1 cellular context compared by ENCODE assay signal in the genomic region with DNA sequence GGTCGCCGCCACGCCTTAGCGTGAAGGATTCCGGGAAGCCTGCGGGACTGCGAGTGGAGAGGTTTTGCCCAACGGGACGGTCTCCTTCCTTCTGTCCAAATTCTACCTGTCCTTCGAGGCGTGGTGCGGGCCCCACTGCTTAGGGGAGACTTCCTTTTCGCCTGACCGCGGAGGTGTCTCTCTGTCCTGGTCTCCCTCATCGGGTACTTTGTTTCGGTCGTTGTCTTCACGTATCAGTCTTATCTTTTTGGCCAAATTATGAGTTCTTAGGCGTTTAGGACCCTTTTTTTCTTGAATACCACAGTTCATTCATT.
TF ChIP-seq lines count a peak whose summit lies in the region.

No MANE protein-coding gene starts in this region.

TF ChIP-seq in K562, 482 proteins besides CTCF, POLR2A, EP300 and RAD21 (continued from another document and continues in another):
- TF ChIP-seq, protein P1, sequence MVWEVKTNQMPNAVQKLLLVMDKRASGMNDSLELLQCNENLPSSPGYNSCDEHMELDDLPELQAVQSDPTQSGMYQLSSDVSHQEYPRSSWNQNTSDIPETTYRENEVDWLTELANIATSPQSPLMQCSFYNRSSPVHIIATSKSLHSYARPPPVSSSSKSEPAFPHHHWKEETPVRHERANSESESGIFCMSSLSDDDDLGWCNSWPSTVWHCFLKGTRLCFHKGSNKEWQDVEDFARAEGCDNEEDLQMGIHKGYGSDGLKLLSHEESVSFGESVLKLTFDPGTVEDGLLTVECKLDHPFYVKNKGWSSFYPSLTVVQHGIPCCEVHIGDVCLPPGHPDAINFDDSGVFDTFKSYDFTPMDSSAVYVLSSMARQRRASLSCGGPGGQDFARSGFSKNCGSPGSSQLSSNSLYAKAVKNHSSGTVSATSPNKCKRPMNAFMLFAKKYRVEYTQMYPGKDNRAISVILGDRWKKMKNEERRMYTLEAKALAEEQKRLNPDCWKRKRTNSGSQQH (CRISPR knock-in tag; IDR thresholded peaks at IDR 0.05): no peak
- TF ChIP-seq, protein P2, sequence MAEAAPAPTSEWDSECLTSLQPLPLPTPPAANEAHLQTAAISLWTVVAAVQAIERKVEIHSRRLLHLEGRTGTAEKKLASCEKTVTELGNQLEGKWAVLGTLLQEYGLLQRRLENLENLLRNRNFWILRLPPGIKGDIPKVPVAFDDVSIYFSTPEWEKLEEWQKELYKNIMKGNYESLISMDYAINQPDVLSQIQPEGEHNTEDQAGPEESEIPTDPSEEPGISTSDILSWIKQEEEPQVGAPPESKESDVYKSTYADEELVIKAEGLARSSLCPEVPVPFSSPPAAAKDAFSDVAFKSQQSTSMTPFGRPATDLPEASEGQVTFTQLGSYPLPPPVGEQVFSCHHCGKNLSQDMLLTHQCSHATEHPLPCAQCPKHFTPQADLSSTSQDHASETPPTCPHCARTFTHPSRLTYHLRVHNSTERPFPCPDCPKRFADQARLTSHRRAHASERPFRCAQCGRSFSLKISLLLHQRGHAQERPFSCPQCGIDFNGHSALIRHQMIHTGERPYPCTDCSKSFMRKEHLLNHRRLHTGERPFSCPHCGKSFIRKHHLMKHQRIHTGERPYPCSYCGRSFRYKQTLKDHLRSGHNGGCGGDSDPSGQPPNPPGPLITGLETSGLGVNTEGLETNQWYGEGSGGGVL (CRISPR knock-in tag; IDR thresholded peaks at IDR 0.05): no peak
- TF ChIP-seq, protein P3, sequence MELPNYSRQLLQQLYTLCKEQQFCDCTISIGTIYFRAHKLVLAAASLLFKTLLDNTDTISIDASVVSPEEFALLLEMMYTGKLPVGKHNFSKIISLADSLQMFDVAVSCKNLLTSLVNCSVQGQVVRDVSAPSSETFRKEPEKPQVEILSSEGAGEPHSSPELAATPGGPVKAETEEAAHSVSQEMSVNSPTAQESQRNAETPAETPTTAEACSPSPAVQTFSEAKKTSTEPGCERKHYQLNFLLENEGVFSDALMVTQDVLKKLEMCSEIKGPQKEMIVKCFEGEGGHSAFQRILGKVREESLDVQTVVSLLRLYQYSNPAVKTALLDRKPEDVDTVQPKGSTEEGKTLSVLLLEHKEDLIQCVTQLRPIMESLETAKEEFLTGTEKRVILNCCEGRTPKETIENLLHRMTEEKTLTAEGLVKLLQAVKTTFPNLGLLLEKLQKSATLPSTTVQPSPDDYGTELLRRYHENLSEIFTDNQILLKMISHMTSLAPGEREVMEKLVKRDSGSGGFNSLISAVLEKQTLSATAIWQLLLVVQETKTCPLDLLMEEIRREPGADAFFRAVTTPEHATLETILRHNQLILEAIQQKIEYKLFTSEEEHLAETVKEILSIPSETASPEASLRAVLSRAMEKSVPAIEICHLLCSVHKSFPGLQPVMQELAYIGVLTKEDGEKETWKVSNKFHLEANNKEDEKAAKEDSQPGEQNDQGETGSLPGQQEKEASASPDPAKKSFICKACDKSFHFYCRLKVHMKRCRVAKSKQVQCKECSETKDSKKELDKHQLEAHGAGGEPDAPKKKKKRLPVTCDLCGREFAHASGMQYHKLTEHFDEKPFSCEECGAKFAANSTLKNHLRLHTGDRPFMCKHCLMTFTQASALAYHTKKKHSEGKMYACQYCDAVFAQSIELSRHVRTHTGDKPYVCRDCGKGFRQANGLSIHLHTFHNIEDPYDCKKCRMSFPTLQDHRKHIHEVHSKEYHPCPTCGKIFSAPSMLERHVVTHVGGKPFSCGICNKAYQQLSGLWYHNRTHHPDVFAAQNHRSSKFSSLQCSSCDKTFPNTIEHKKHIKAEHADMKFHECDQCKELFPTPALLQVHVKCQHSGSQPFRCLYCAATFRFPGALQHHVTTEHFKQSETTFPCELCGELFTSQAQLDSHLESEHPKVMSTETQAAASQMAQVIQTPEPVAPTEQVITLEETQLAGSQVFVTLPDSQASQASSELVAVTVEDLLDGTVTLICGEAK (IDR thresholded peaks at IDR 0.05): no peak
- TF ChIP-seq, protein P3 (CRISPR knock-in tag; IDR thresholded peaks at IDR 0.05): no peak
- TF ChIP-seq SRSF9 (IDR thresholded peaks at IDR 0.05; ENCODE audit: borderline replicate concordance, low read depth, low read length): no peak
- 0 out of 4 replicates have a peak, but pooled peaks of 1 of the 2 experiments have one; percentile 1 for TF ChIP-seq HDAC1 (IDR thresholded peaks at IDR 0.05)
- no peak for TF ChIP-seq ZNF263 (CRISPR knock-in tag; IDR thresholded peaks at IDR 0.05; ENCODE audit: borderline replicate concordance)
- no peak for TF ChIP-seq ELF4 (CRISPR knock-in tag; IDR thresholded peaks at IDR 0.05)
- TF ChIP-seq, protein P4, sequence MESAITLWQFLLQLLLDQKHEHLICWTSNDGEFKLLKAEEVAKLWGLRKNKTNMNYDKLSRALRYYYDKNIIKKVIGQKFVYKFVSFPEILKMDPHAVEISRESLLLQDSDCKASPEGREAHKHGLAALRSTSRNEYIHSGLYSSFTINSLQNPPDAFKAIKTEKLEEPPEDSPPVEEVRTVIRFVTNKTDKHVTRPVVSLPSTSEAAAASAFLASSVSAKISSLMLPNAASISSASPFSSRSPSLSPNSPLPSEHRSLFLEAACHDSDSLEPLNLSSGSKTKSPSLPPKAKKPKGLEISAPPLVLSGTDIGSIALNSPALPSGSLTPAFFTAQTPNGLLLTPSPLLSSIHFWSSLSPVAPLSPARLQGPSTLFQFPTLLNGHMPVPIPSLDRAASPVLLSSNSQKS (CRISPR knock-in tag; IDR thresholded peaks at IDR 0.05): no peak
- TF ChIP-seq SP2 (IDR thresholded peaks at IDR 0.05; ENCODE audit: extremely low read depth, low read depth, low read length, poor library complexity, severe bottlenecking): no peak
- TF ChIP-seq TRIM28 (IDR thresholded peaks at IDR 0.05): no peak
- no peak for TF ChIP-seq ZEB2 (IDR thresholded peaks at IDR 0.05)
- TF ChIP-seq TSC22D4 (tag; IDR thresholded peaks at IDR 0.05): no peak
- TF ChIP-seq SNRNP70 (optimal IDR thresholded peaks at IDR 0.05; ENCODE audit: low read depth, low read length): no peak
- no peak for TF ChIP-seq MAFK (IDR thresholded peaks at IDR 0.05; ENCODE audit: low read length)
- TF ChIP-seq, protein P5, sequence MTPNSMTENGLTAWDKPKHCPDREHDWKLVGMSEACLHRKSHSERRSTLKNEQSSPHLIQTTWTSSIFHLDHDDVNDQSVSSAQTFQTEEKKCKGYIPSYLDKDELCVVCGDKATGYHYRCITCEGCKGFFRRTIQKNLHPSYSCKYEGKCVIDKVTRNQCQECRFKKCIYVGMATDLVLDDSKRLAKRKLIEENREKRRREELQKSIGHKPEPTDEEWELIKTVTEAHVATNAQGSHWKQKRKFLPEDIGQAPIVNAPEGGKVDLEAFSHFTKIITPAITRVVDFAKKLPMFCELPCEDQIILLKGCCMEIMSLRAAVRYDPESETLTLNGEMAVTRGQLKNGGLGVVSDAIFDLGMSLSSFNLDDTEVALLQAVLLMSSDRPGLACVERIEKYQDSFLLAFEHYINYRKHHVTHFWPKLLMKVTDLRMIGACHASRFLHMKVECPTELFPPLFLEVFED (CRISPR knock-in tag; conservative IDR thresholded peaks at IDR 0.05): no peak
- no peak for TF ChIP-seq NR2C2 (CRISPR knock-in tag; IDR thresholded peaks at IDR 0.05)
- TF ChIP-seq NR2C2 (tag; IDR thresholded peaks at IDR 0.05): 0 out of 2 replicates have a peak, but pooled peaks have one; percentile 34
- TF ChIP-seq RBM15 (IDR thresholded peaks at IDR 0.05; ENCODE audit: insufficient read depth, low read length): no peak
- TF ChIP-seq XRCC4 (IDR thresholded peaks at IDR 0.05; ENCODE audit: extremely low read depth, insufficient read depth, insufficient read length): no peak
- TF ChIP-seq, protein P6, sequence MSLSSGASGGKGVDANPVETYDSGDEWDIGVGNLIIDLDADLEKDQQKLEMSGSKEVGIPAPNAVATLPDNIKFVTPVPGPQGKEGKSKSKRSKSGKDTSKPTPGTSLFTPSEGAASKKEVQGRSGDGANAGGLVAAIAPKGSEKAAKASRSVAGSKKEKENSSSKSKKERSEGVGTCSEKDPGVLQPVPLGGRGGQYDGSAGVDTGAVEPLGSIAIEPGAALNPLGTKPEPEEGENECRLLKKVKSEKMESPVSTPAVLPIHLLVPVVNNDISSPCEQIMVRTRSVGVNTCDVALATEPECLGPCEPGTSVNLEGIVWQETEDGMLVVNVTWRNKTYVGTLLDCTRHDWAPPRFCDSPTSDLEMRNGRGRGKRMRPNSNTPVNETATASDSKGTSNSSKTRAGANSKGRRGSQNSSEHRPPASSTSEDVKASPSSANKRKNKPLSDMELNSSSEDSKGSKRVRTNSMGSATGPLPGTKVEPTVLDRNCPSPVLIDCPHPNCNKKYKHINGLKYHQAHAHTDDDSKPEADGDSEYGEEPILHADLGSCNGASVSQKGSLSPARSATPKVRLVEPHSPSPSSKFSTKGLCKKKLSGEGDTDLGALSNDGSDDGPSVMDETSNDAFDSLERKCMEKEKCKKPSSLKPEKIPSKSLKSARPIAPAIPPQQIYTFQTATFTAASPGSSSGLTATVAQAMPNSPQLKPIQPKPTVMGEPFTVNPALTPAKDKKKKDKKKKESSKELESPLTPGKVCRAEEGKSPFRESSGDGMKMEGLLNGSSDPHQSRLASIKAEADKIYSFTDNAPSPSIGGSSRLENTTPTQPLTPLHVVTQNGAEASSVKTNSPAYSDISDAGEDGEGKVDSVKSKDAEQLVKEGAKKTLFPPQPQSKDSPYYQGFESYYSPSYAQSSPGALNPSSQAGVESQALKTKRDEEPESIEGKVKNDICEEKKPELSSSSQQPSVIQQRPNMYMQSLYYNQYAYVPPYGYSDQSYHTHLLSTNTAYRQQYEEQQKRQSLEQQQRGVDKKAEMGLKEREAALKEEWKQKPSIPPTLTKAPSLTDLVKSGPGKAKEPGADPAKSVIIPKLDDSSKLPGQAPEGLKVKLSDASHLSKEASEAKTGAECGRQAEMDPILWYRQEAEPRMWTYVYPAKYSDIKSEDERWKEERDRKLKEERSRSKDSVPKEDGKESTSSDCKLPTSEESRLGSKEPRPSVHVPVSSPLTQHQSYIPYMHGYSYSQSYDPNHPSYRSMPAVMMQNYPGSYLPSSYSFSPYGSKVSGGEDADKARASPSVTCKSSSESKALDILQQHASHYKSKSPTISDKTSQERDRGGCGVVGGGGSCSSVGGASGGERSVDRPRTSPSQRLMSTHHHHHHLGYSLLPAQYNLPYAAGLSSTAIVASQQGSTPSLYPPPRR (CRISPR knock-in tag; IDR thresholded peaks at IDR 0.05; ENCODE audit: borderline replicate concordance): no peak
- TF ChIP-seq ZNF766 (CRISPR knock-in tag; conservative IDR thresholded peaks at IDR 0.05): no peak
- peak; percentile 24; the same call in 1 of the 2 replicates for TF ChIP-seq SMARCC2 (IDR thresholded peaks at IDR 0.05; ENCODE audit: low read depth)
- no peak for TF ChIP-seq MCM7 (IDR thresholded peaks at IDR 0.05)
- TF ChIP-seq ZNF354B (CRISPR knock-in tag; IDR thresholded peaks at IDR 0.05): no peak
- no peak for TF ChIP-seq CBX8 (IDR thresholded peaks at IDR 0.05; ENCODE audit: borderline replicate concordance, extremely low read depth, low read depth, low read length, poor library complexity, severe bottlenecking)
- no peak for TF ChIP-seq MAFF (IDR thresholded peaks at IDR 0.05; ENCODE audit: low read length)
- TF ChIP-seq ARID2 (IDR thresholded peaks at IDR 0.05): no peak
- no peak for TF ChIP-seq TAF9B (IDR thresholded peaks at IDR 0.05; ENCODE audit: partially characterized antibody)
- peak; percentile 2; the same call in 1 of the 2 replicates for TF ChIP-seq CREM (IDR thresholded peaks at IDR 0.05; ENCODE audit: low read depth)
- TF ChIP-seq HDAC8 (tag; IDR thresholded peaks at IDR 0.05): no peak
- TF ChIP-seq MCM2 (IDR thresholded peaks at IDR 0.05; ENCODE audit: low read depth): no peak
- no peak for TF ChIP-seq NFIC (IDR thresholded peaks at IDR 0.05)
- TF ChIP-seq CBFB (CRISPR knock-in tag; IDR thresholded peaks at IDR 0.05): 0 out of 2 replicates have a peak, but pooled peaks have one; percentile 44
- TF ChIP-seq ELF1 (tag; IDR thresholded peaks at IDR 0.05): peak; percentile 12; the same call in 1 of the 2 replicates
- TF ChIP-seq ZNF57 (CRISPR knock-in tag; IDR thresholded peaks at IDR 0.05): no peak
- TF ChIP-seq, protein P7, sequence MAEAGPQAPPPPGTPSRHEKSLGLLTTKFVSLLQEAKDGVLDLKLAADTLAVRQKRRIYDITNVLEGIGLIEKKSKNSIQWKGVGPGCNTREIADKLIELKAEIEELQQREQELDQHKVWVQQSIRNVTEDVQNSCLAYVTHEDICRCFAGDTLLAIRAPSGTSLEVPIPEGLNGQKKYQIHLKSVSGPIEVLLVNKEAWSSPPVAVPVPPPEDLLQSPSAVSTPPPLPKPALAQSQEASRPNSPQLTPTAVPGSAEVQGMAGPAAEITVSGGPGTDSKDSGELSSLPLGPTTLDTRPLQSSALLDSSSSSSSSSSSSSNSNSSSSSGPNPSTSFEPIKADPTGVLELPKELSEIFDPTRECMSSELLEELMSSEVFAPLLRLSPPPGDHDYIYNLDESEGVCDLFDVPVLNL (CRISPR knock-in tag; IDR thresholded peaks at IDR 0.05; ENCODE audit: low read depth): no peak
- TF ChIP-seq, protein P8, sequence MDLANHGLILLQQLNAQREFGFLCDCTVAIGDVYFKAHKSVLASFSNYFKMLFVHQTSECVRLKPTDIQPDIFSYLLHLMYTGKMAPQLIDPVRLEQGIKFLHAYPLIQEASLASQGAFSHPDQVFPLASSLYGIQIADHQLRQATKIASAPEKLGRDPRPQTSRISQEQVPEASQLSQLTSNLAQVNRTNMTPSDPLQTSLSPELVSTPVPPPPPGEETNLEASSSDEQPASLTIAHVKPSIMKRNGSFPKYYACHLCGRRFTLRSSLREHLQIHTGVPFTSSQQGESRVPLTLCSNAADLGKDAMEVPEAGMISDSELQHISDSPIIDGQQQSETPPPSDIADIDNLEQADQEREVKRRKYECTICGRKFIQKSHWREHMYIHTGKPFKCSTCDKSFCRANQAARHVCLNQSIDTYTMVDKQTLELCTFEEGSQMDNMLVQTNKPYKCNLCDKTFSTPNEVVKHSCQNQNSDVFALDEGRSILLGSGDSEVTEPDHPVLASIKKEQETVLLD (IDR thresholded peaks at IDR 0.05): no peak
- TF ChIP-seq CBX3 (IDR thresholded peaks at IDR 0.05; ENCODE audit: borderline replicate concordance in 1 of 2, low read length in 2 of 2): no peak
